Comparison of ENCODE assay signal across 14 cellular contexts in the genomic region with DNA sequence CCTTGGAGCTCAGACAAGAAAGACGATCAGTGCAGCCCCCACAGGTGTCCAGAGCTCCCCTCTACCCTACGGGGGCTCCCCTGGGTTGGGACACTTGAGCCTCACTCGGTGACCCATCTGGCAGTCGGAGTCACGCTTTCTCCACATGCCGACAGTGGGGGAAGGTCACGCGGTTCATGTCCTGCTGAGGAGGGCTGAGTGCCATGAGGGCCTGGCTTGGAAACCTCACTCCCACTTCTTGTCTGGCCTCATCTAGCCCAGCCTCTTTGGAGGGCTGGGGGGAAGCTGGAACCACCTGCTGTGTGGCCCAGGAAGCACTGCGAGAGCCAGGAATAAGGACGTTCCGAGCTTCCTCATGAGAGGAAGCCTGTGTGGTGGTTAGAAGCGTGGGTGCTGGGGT. TPM values are rescaled to one million over a fixed set of nuclear protein-coding genes. Genes with fewer than 3 reads are reported as not detected.
"Had no signal": no experiment of that assay in that cellular context is flagged by ENCODE, and none has a peak within 500 bp of the region (broad histone marks: within the 10 kb centered on the region; RNA-seq: fewer than 3 reads in every experiment).

No MANE protein-coding gene starts in this region.

RNA-seq across cellular contexts. Expression of a gene that starts 1.8 kb away (rescaled TPM):
- total RNA-seq: lung microvascular endothelial cell; mesenteric fat pad; naive thymus-derived CD8-positive, alpha-beta T cell; neural crest cell; osteoblast; posterior vena cava; pulmonary artery endothelial cell; renal cortical epithelial cell; right atrium auricular region; skeletal muscle tissue; subcutaneous adipose tissue; thoracic aorta; ureter; uterus had no signal
- polyA plus RNA-seq: naive thymus-derived CD8-positive, alpha-beta T cell had no signal
